1 cellular context compared by ENCODE assay signal in the genomic region with DNA sequence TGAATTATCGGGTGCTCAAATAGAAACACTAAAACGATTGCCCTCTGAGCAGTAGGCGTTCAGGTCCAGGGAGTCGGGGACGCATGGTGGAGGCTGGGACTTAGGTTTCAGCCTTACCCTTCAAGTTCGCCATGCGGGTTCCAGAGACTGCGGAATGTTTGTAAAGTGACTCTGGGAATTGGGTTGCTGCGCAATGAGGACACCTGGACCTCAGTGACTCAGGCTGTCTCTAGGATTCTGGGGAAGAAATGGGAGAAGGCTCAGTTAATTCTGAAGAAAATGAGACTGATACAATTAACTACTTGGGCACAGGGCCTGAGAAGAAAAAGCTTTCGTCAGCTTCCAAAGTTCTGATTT.
TF ChIP-seq lines count a peak whose summit lies in the region.

No MANE protein-coding gene starts in this region.

TF ChIP-seq in WTC11, 78 proteins besides CTCF, POLR2A, EP300 and RAD21 (continued from another document):
- TF ChIP-seq, protein P1, sequence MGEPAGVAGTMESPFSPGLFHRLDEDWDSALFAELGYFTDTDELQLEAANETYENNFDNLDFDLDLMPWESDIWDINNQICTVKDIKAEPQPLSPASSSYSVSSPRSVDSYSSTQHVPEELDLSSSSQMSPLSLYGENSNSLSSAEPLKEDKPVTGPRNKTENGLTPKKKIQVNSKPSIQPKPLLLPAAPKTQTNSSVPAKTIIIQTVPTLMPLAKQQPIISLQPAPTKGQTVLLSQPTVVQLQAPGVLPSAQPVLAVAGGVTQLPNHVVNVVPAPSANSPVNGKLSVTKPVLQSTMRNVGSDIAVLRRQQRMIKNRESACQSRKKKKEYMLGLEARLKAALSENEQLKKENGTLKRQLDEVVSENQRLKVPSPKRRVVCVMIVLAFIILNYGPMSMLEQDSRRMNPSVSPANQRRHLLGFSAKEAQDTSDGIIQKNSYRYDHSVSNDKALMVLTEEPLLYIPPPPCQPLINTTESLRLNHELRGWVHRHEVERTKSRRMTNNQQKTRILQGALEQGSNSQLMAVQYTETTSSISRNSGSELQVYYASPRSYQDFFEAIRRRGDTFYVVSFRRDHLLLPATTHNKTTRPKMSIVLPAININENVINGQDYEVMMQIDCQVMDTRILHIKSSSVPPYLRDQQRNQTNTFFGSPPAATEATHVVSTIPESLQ (CRISPR knock-in tag; IDR thresholded peaks at IDR 0.05): no peak
- TF ChIP-seq, protein P2, sequence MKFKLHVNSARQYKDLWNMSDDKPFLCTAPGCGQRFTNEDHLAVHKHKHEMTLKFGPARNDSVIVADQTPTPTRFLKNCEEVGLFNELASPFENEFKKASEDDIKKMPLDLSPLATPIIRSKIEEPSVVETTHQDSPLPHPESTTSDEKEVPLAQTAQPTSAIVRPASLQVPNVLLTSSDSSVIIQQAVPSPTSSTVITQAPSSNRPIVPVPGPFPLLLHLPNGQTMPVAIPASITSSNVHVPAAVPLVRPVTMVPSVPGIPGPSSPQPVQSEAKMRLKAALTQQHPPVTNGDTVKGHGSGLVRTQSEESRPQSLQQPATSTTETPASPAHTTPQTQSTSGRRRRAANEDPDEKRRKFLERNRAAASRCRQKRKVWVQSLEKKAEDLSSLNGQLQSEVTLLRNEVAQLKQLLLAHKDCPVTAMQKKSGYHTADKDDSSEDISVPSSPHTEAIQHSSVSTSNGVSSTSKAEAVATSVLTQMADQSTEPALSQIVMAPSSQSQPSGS (CRISPR knock-in tag; IDR thresholded peaks at IDR 0.05; ENCODE audit: borderline replicate concordance, low read depth): no peak
- TF ChIP-seq EMX1 (CRISPR knock-in tag; IDR thresholded peaks at IDR 0.05): no peak
- TF ChIP-seq, protein P3, sequence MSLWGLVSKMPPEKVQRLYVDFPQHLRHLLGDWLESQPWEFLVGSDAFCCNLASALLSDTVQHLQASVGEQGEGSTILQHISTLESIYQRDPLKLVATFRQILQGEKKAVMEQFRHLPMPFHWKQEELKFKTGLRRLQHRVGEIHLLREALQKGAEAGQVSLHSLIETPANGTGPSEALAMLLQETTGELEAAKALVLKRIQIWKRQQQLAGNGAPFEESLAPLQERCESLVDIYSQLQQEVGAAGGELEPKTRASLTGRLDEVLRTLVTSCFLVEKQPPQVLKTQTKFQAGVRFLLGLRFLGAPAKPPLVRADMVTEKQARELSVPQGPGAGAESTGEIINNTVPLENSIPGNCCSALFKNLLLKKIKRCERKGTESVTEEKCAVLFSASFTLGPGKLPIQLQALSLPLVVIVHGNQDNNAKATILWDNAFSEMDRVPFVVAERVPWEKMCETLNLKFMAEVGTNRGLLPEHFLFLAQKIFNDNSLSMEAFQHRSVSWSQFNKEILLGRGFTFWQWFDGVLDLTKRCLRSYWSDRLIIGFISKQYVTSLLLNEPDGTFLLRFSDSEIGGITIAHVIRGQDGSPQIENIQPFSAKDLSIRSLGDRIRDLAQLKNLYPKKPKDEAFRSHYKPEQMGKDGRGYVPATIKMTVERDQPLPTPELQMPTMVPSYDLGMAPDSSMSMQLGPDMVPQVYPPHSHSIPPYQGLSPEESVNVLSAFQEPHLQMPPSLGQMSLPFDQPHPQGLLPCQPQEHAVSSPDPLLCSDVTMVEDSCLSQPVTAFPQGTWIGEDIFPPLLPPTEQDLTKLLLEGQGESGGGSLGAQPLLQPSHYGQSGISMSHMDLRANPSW (CRISPR knock-in tag; conservative IDR thresholded peaks at IDR 0.05; ENCODE audit: low read depth): no peak
